Comparison of ENCODE assay signal across 20 cellular contexts in the genomic region with DNA sequence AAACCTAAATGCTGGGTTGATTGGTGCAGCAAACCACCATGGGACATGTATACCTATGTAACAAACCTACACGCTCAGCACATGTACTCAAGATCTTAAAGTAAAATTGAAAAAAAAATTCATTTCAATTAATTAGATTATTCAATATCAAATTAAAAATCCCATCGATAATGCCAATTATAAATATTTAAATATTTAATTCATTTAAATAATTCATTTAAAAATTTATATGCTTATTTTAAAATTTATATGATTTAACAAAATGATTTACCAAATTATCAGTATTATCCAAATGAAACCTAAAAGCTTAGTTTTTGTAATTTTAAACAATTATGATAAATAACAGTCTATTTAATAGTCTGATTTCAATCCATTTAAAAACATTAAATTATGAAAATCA.
DNase-seq lines count a peak whose midpoint lies in the region; ATAC-seq, FAIRE-seq and TF ChIP-seq lines count a peak whose summit lies in the region.
"Had no signal": no experiment of that assay in that cellular context is flagged by ENCODE, and none has a peak within 500 bp of the region (broad histone marks: within the 10 kb centered on the region; RNA-seq: fewer than 3 reads in every experiment).

No MANE protein-coding gene starts in this region.

- WGBS in small intestine, 3 donors = 88 to 94% (median 89%) methylated on average over 2 of the region's 2 CpGs

- ATAC-seq in GM18519 (IDR thresholded peaks at IDR 0.05; ENCODE audit: low FRiP score, unreplicated experiment) (no peak), GM18505 (IDR thresholded peaks at IDR 0.05; ENCODE audit: unreplicated experiment) (no peak)
- ATAC-seq: GM23338 had no signal

- H3K4me3 ChIP-seq in small intestine (ENCODE audit: low read depth in 1 of 2, low read length in 2 of 2) = no peak overlapping the region
- H3K4me3 ChIP-seq: BLaER1 treated with 17β-estradiol and CSF1 and Interleukin-3, amounts not matched to agents 10 nM and 100 nM; GM23338; HAP-1 had no signal

- FAIRE-seq in RCC 7860 (lab: Jason Lieb, UNC) (peak; percentile 78), colon (lab: Jason Lieb, UNC) (peak; percentile 71), frontal cortex (lab: Jason Lieb, UNC) (peak; percentile 95), small intestine (lab: Jason Lieb, UNC) (peak; percentile 97), H54 (lab: Jason Lieb, UNC) (no peak)
- FAIRE-seq: D721Med, GM12892 had no signal

- H3K27ac ChIP-seq in small intestine (ENCODE audit: low read depth in 1 of 2, low read length in 1 of 2) = no peak overlapping the region
- H3K27ac ChIP-seq: BLaER1 treated with 17β-estradiol and CSF1 and Interleukin-3, amounts not matched to agents 10 nM and 100 nM had no signal

- no peaks in the 10 kb centered on the region for H3K4me1 ChIP-seq in small intestine (ENCODE audit: control insufficient read depth in 2 of 2, insufficient read depth in 1 of 2, low read depth in 1 of 2, low read length in 1 of 2)
- H3K4me1 ChIP-seq: BE2C, HAP-1 had no signal

- TF ChIP-seq POLR2A in H54 (IDR thresholded peaks at IDR 0.05; ENCODE audit: low read depth, low read length) = no peak
- no peak for TF ChIP-seq POLR2A in GM18505 (IDR thresholded peaks at IDR 0.05; ENCODE audit: borderline replicate concordance, extremely low read depth, insufficient read depth, insufficient read length)

- no peaks in the 10 kb centered on the region for H3K36me3 ChIP-seq in small intestine (ENCODE audit: control insufficient read depth in 2 of 2, insufficient read depth in 2 of 2, low read length in 2 of 2)
- H3K36me3 ChIP-seq: BE2C; BLaER1 treated with 17β-estradiol and CSF1 and Interleukin-3, amounts not matched to agents 10 nM and 100 nM; HAP-1 had no signal

- H3K27me3 ChIP-seq in small intestine (ENCODE audit: control insufficient read depth in 2 of 2, insufficient read depth in 2 of 2, low read length in 2 of 2) = no peaks in the 10 kb centered on the region
- H3K27me3 ChIP-seq: BE2C; BLaER1 treated with 17β-estradiol and CSF1 and Interleukin-3, amounts not matched to agents 10 nM and 100 nM had no signal

- H3K9me3 ChIP-seq in small intestine (ENCODE audit: control insufficient read depth, low read depth) = no peaks in the 10 kb centered on the region
- H3K9me3 ChIP-seq: BE2C, HAP-1 had no signal

- DNase-seq in RCC 7860 (ENCODE audit: low spot score) (no peak), frontal cortex (ENCODE audit: low spot score in 2 of 2) (no peak), small intestine (no peak), NCI-H345 treated with DMSO at 0.1 percent for 48 hours (lab: John Stamatoyannopoulos, UW; ENCODE audit: unreplicated experiment) (no peak), H54 (ENCODE audit: insufficient read length, low spot score) (no peak)
- DNase-seq: AML-193; BE2C; CD4-positive, alpha-beta T cell; CD8-positive, alpha-beta memory T cell; DMS 273 treated with DMSO at 0.1 percent for 48 hours; DMS79 treated with DMSO at 0.1 percent for 48 hours; HFFc6 had no signal
